In the genomic region with DNA sequence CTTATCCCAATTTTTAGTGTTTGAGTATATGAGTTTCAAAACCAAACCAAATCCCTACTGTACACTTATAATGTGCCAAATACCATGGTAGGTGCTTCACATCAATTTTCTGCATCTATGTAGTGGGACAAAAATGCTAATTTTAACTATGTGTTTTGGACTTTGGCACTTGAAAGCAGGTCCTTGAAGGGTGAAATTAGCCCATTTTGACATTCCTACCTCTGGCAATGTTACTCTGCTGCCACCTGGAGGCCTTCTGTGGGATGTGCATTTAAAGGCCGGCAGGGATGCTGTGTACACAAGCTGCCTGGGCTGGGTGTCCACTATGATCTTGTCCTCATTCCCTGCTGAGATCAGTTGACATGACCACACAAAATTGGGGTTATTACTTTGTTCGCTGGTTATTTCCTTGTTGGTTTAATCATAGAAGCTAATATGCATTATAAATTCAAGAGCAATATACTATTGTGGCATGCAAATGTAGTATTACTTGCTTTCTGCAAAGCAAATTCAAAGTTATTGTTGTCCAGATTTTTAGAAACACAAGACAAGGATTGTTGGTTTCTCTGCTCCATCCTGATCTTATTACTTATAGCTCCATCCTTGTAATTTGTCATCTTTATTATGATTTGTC, we compare ENCODE assay signal across 8 cellular contexts.
DNase-seq lines count a peak whose midpoint lies in the region; ATAC-seq and FAIRE-seq lines count a peak whose summit lies in the region.

No MANE protein-coding gene starts in this region.

- H2BK15ac ChIP-seq in mesenchymal stem cell (ENCODE audit: low read depth, poor library complexity, severe bottlenecking), result no peak overlapping the region

- H3K27ac ChIP-seq in mesenchymal stem cell (ENCODE audit: low read length, poor library complexity, severe bottlenecking), result no peak overlapping the region

- peaks cover 13% of the 10 kb centered on the region for H3K4me1 ChIP-seq in mesenchymal stem cell (ENCODE audit: control insufficient read depth, insufficient read depth, low read depth, low read length)

- no peaks in the 10 kb centered on the region for H3K36me3 ChIP-seq in mesenchymal stem cell (ENCODE audit: control insufficient read depth in 1 of 2, insufficient read depth in 2 of 2, low read depth in 1 of 2, low read length in 2 of 2)

- H3K14ac ChIP-seq in mesenchymal stem cell (ENCODE audit: low read length in 2 of 2), result no peak overlapping the region

- no peak overlapping the region for H2BK5ac ChIP-seq in mesenchymal stem cell (ENCODE audit: low read depth, low read length, poor library complexity, severe bottlenecking)

- no peak overlapping the region for H3K4me2 ChIP-seq in mesenchymal stem cell (ENCODE audit: low read length, poor library complexity, severe bottlenecking)

- no peak overlapping the region for H4K8ac ChIP-seq in mesenchymal stem cell (ENCODE audit: low read length)

- H4K91ac ChIP-seq in mesenchymal stem cell (ENCODE audit: low read length), result no peak overlapping the region

- no peaks in the 10 kb centered on the region for H3K9me3 ChIP-seq in mesenchymal stem cell (ENCODE audit: control insufficient read depth, low read length)

- DNase-seq in NCI-H460 (ENCODE audit: extremely low read depth, low read depth), result peak; percentile 77
- DNase-seq in activated CD4-positive, alpha-beta T cell treated with anti-CD3 and anti-CD28 coated beads, Interleukin-2, amount 50 U/mL, for 48 hours, result peak; percentile 65 to 74
- peak; percentile 30 for DNase-seq in effector CD4-positive, alpha-beta T cell
- DNase-seq in mesenchymal stem cell, result peak; percentile 70
- DNase-seq in stimulated activated CD8-positive, alpha-beta memory T cell treated with anti-CD3 and anti-CD28 coated beads, Interleukin-2, amount 100 ng/mL, for 48 hours (ENCODE audit: low read depth in 2 of 2), result peak; percentile 14 to 54

- no peak overlapping the region for H3K9ac ChIP-seq in mesenchymal stem cell (ENCODE audit: low read length)

- 0% methylated on average over 1 of the region's 2 CpGs for WGBS in mesenchymal stem cell

- no peak overlapping the region for H3K23ac ChIP-seq in mesenchymal stem cell (ENCODE audit: low read length in 2 of 2)

- H3K4me3 ChIP-seq in mesenchymal stem cell (ENCODE audit: insufficient read depth in 1 of 2, low read depth in 1 of 2, low read length in 2 of 2), result no peak overlapping the region

- peak; percentile 68 for ATAC-seq in HG02759 (IDR thresholded peaks at IDR 0.05; ENCODE audit: unreplicated experiment)
- ATAC-seq in GM21576 (IDR thresholded peaks at IDR 0.05; ENCODE audit: unreplicated experiment), result no peak

- H3K27me3 ChIP-seq in mesenchymal stem cell (ENCODE audit: control insufficient read depth in 1 of 2, insufficient read depth in 1 of 2, low read length in 2 of 2), result no peaks in the 10 kb centered on the region

- H2BK120ac ChIP-seq in mesenchymal stem cell (ENCODE audit: low read depth, low read length), result no peak overlapping the region

- FAIRE-seq in G401.6 (lab: Jason Lieb, UNC), result peak; percentile 51

- H2AK5ac ChIP-seq in mesenchymal stem cell (ENCODE audit: low read length, severe bottlenecking), result no peak overlapping the region

- no peak overlapping the region for H3K4ac ChIP-seq in mesenchymal stem cell (ENCODE audit: low read depth in 1 of 2, low read length in 2 of 2)

- no peak overlapping the region for H2AFZ ChIP-seq in mesenchymal stem cell (ENCODE audit: low read depth, low read length)

- no peak overlapping the region for H2BK12ac ChIP-seq in mesenchymal stem cell (ENCODE audit: low read length in 2 of 2)

- H3K79me1 ChIP-seq in mesenchymal stem cell (replicated peaks; ENCODE audit: low read length, poor library complexity, severe bottlenecking), result peaks cover 11% of the 10 kb centered on the region

- H3K18ac ChIP-seq in mesenchymal stem cell (ENCODE audit: low read depth in 1 of 2, low read length in 2 of 2), result no peak overlapping the region
